Comparison of ENCODE assay signal across 26 cellular contexts in the genomic region with DNA sequence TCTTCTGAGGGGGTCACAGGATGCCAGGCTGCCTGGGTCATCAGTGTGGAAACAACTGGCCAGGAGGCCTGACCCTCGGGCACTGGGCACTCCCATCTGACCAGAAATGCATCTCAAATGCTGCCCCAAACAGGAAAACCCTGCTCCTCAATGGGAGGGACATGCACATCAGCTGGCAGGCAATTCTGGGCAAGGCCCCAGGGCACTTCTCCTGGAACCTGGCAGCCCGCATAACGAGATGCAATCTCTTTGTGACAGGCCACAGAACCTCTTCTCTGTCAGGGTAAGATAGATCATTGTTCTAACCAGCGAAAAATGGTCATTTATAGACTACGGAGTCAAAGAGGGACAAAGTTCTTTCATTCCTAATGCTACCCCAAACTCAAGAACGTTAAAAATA.
DNase-seq lines count a peak whose midpoint lies in the region; FAIRE-seq and TF ChIP-seq lines count a peak whose summit lies in the region.
"Had no signal": no experiment of that assay in that cellular context is flagged by ENCODE, and none has a peak within 500 bp of the region (broad histone marks: within the 10 kb centered on the region; RNA-seq: fewer than 3 reads in every experiment).

No MANE protein-coding gene starts in this region.

- H3K27me3 ChIP-seq in SK-N-SH (ENCODE audit: insufficient read depth) (no peaks in the 10 kb centered on the region), osteoblast (ENCODE audit: insufficient read depth, low read length) (no peaks in the 10 kb centered on the region)
- H3K27me3 ChIP-seq: BLaER1, dorsolateral prefrontal cortex, hepatocyte had no signal

- peak in 1 of 2 experiments; percentile 70; a peak in 1 of 4 replicates for TF ChIP-seq EP300 in SK-N-SH (IDR thresholded peaks at IDR 0.05; ENCODE audit: borderline replicate concordance in 1 of 2, low read depth in 1 of 2, low read length in 1 of 2)

- H2AFZ ChIP-seq in SK-N-SH (ENCODE audit: low read depth), result no peak overlapping the region
- no peak overlapping the region for H2AFZ ChIP-seq in osteoblast (ENCODE audit: low read length)
- H2AFZ ChIP-seq: hepatocyte had no signal

- no peaks in the 10 kb centered on the region for H4K20me1 ChIP-seq in SK-N-SH (ENCODE audit: insufficient read depth)
- no peaks in the 10 kb centered on the region for H4K20me1 ChIP-seq in osteoblast (ENCODE audit: insufficient read depth, low read length)
- H4K20me1 ChIP-seq: BLaER1 had no signal

- 6% methylated on average over 4 of the region's 6 CpGs for whole genome bisulfite sequencing in SK-N-SH (ENCODE audit: low lambda C conversion rate)

- no peak for FAIRE-seq in frontal cortex (lab: Jason Lieb, UNC)
- FAIRE-seq: G401.6, HepG2 had no signal

- CTCF ChIA-PET in SK-N-SH (lab: Yijun Ruan, JAX), result no interaction called here

- H3F3A ChIP-seq in SK-N-SH (replicated peaks; ENCODE audit: insufficient read depth), result no peaks in the 10 kb centered on the region

- H3K9me3 ChIP-seq in SK-N-SH (no peaks in the 10 kb centered on the region), osteoblast (ENCODE audit: low read depth, low read length) (no peaks in the 10 kb centered on the region)
- H3K9me3 ChIP-seq: BLaER1, mucosa of descending colon had no signal

- peak overlapping the region in 1 of 2 experiments; percentile 55; a peak in 1 of 4 replicates for H3K27ac ChIP-seq in SK-N-SH (ENCODE audit: low read depth in 2 of 2, low read length in 1 of 2)
- H3K27ac ChIP-seq in osteoblast (ENCODE audit: low read depth, low read length), result no peak overlapping the region
- H3K27ac ChIP-seq: BLaER1, hepatocyte had no signal

- DNase-seq in HT-29 (ENCODE audit: low spot score) (peak; percentile 84), NCI-H2029 (lab: John Stamatoyannopoulos, UW) (peak; percentile 45), SK-N-SH (peak; percentile 70), osteoblast (ENCODE audit: insufficient read length, low spot score, missing footprints) (peak; percentile 17), frontal cortex (ENCODE audit: low spot score in 2 of 2) (no peak), KG1 (lab: John Stamatoyannopoulos, UW) (no peak)
- no peak for DNase-seq in stimulated activated CD4-positive, alpha-beta T cell treated with anti-CD3 and anti-CD28 coated beads, Interleukin-2, amount 100 ng/mL, for 24 hours
- DNase-seq: activated CD8-positive, alpha-beta memory T cell treated with anti-CD3 and anti-CD28 coated beads, Interleukin-2, amount 50 U/mL, for 48 hours; activated CD8-positive, alpha-beta T cell treated with anti-CD3 and anti-CD28 coated beads for 36 hours; activated naive CD4-positive, alpha-beta T cell treated with anti-CD3 and anti-CD28 coated beads, Interleukin-2, amount 10 ng/mL, durations not matched to agents 7 days and 5 days; DMS 273 treated with DMSO at 0.1 percent for 48 hours; dorsolateral prefrontal cortex; HCEC 1CT; Karpas-422; mucosa of descending colon; MV-4-11; natural killer cell; NCI-H1694 treated with DMSO at 0.1 percent for 48 hours; NCI-H226; occipital lobe; SHP77; stimulated activated CD4-positive, alpha-beta T cell treated with anti-CD3 and anti-CD28 coated beads, Interleukin-15, amount 100 ng/mL, for 24 hours had no signal

- H3K4me1 ChIP-seq in SK-N-SH (ENCODE audit: control insufficient read depth in 1 of 2, insufficient read depth in 2 of 2, low read depth in 1 of 2, low read length in 1 of 2), result peaks cover 0 to 24% of the 10 kb centered on the region in 2 experiments; a peak in 1 of 4 replicates
- H3K4me1 ChIP-seq in osteoblast (ENCODE audit: insufficient read depth, low read length), result no peaks in the 10 kb centered on the region

- H3K9me2 ChIP-seq in SK-N-SH, result no peaks in the 10 kb centered on the region

- H3K36me3 ChIP-seq in SK-N-SH (replicated peaks in 1 of 2; ENCODE audit: control insufficient read depth in 1 of 2, insufficient read depth in 2 of 2, low read length in 1 of 2) (no peaks in the 10 kb centered on the region), osteoblast (ENCODE audit: insufficient read depth, low read length) (no peaks in the 10 kb centered on the region)

- no peaks in the 10 kb centered on the region for H3K79me2 ChIP-seq in SK-N-SH (ENCODE audit: insufficient read depth)
- no peaks in the 10 kb centered on the region for H3K79me2 ChIP-seq in osteoblast (ENCODE audit: insufficient read depth, low read length)
- H3K79me2 ChIP-seq: hepatocyte had no signal

- no peak for TF ChIP-seq RAD21 in SK-N-SH (IDR thresholded peaks at IDR 0.05; ENCODE audit: low read length)

- no peak overlapping the region for H3K9ac ChIP-seq in SK-N-SH
- H3K9ac ChIP-seq: BLaER1 had no signal

- H3K4me3 ChIP-seq in SK-N-SH (ENCODE audit: low read depth in 2 of 2, low read length in 1 of 2) (no peak overlapping the region), osteoblast (ENCODE audit: insufficient read depth, low read length) (no peak overlapping the region)
- H3K4me3 ChIP-seq: BLaER1, dorsolateral prefrontal cortex, hepatocyte, mucosa of descending colon had no signal

- POLR2A ChIA-PET in SK-N-SH (lab: Yijun Ruan, JAX), result no interaction called here

- TF ChIP-seq CTCF in SK-N-SH (IDR thresholded peaks at IDR 0.05), result no peak
- TF ChIP-seq CTCF in osteoblast (IDR thresholded peaks at IDR 0.05; ENCODE audit: extremely low read depth, low read depth, low read length), result no peak

- H3K4me2 ChIP-seq in SK-N-SH, result no peak overlapping the region
- no peak overlapping the region for H3K4me2 ChIP-seq in osteoblast (ENCODE audit: insufficient read depth, low read length)
- H3K4me2 ChIP-seq: BLaER1, hepatocyte had no signal

TF ChIP-seq in SK-N-SH, 30 proteins besides CTCF, POLR2A, EP300 and RAD21:
- TF ChIP-seq ELF1 (IDR thresholded peaks at IDR 0.05) (no peak), GABPA (IDR thresholded peaks at IDR 0.05; ENCODE audit: low read depth) (no peak), MEF2A (IDR thresholded peaks at IDR 0.05; ENCODE audit: borderline replicate concordance, low read depth) (no peak), RCOR1 (IDR thresholded peaks at IDR 0.05; ENCODE audit: low read length) (peak; percentile 25; the same call in 1 of the 2 replicates), SIN3A (IDR thresholded peaks at IDR 0.05; ENCODE audit: borderline replicate concordance, low read depth, low read length) (no peak), FOXM1 (IDR thresholded peaks at IDR 0.05; ENCODE audit: low read depth) (no peak), TCF12 (IDR thresholded peaks at IDR 0.05) (no peak), SMC3 (IDR thresholded peaks at IDR 0.05; ENCODE audit: low read depth, low read length) (no peak), GATA2 (CRISPR knock-in tag; IDR thresholded peaks at IDR 0.05) (peak; percentile 83), CHD2 (IDR thresholded peaks at IDR 0.05; ENCODE audit: low read length, partially characterized antibody) (no peak), NRF1 (IDR thresholded peaks at IDR 0.05; ENCODE audit: low read depth, low read length) (no peak), RXRA (IDR thresholded peaks at IDR 0.05; ENCODE audit: borderline replicate concordance, low read depth) (no peak), MXI1 (IDR thresholded peaks at IDR 0.05; ENCODE audit: low read depth, low read length) (no peak), JUND (IDR thresholded peaks at IDR 0.05) (no peak), FOSL2 (IDR thresholded peaks at IDR 0.05; ENCODE audit: borderline replicate concordance, low read depth) (no peak)

Comparison
In these comparisons a context has a peak if more than half of its experiments do, and no peak if none do; other contexts are left out.
1. DNase-seq: peak in HT-29 (single experiment), NCI-H2029 (single experiment), SK-N-SH (single experiment) and osteoblast (single experiment); none in frontal cortex (0 of 2), stimulated activated CD4-positive, alpha-beta T cell treated with anti-CD3 and anti-CD28 coated beads, Interleukin-2, amount 100 ng/mL, for 24 hours (0 of 2) and KG1 (single experiment).